Comparison of ENCODE assay signal across 22 cellular contexts in genomic region chr1:46368781-46369180, GRCh38. TPM values are rescaled to one million over a fixed set of nuclear protein-coding genes. Genes with fewer than 3 reads are reported as not detected.
A peak's percentile ranks its signal among the peaks of the same experiment; 100 is the strongest.
DNase-seq lines count a peak whose midpoint lies in the region; ATAC-seq and TF ChIP-seq lines count a peak whose summit lies in the region.
"Had no signal": no experiment of that assay in that cellular context is flagged by ENCODE, and none has a peak within 500 bp of the region (broad histone marks: within the 10 kb centered on the region; RNA-seq: fewer than 3 reads in every experiment).

No MANE protein-coding gene starts in this region.

- no peak overlapping the region for H2BK5ac ChIP-seq in trophoblast cell (ENCODE audit: low read depth, low read length, poor library complexity)

- H3K27me3 ChIP-seq in BLaER1 (no peaks in the 10 kb centered on the region), WERI-Rb-1 (ENCODE audit: insufficient read depth, low read depth, severe bottlenecking) (no peaks in the 10 kb centered on the region), trophoblast cell (ENCODE audit: insufficient read depth, low read length) (no peaks in the 10 kb centered on the region), gastrocnemius medialis (no peaks in the 10 kb centered on the region)
- H3K27me3 ChIP-seq: BE2C had no signal

- H4K20me1 ChIP-seq in BLaER1 = no peaks in the 10 kb centered on the region

- H3K4me3 Mint-ChIP-seq in natural killer cell treated with Interleukin-12 subunit alpha and Interleukin-12 subunit beta and Interleukin-15 and Interleukin-18, amount 100 ng/mL, for 72 hours = no peak overlapping the region
- H3K4me3 Mint-ChIP-seq: CD8-positive, alpha-beta T cell; HFFc6 had no signal

- H4K91ac ChIP-seq in trophoblast cell (ENCODE audit: low read depth, low read length) = no peak overlapping the region

- H3K4me3 ChIP-seq in BLaER1 = no peak overlapping the region
- no peak overlapping the region for H3K4me3 ChIP-seq in WERI-Rb-1 (ENCODE audit: low read depth, low read length)
- no peak overlapping the region for H3K4me3 ChIP-seq in trophoblast cell (ENCODE audit: low read depth, low read length)
- no peak overlapping the region for H3K4me3 ChIP-seq in gastrocnemius medialis

- H3K23ac ChIP-seq in trophoblast cell (ENCODE audit: low read length) = peak overlapping the region; percentile 67

- H3K27ac Mint-ChIP-seq in natural killer cell treated with Interleukin-12 subunit alpha and Interleukin-12 subunit beta and Interleukin-15 and Interleukin-18, amount 100 ng/mL, for 72 hours = no peak overlapping the region
- H3K27ac Mint-ChIP-seq: CD8-positive, alpha-beta T cell; HFFc6 had no signal

- peaks cover 53% of the 10 kb centered on the region for H3K36me3 ChIP-seq in BLaER1
- H3K36me3 ChIP-seq in WERI-Rb-1 = no peaks in the 10 kb centered on the region
- peaks cover 9 to 12% of the 10 kb centered on the region in 2 experiments for H3K36me3 ChIP-seq in trophoblast cell (ENCODE audit: control insufficient read depth in 1 of 2, insufficient read depth in 2 of 2, low read length in 2 of 2)
- peaks cover 0 to 25% of the 10 kb centered on the region in 2 donors for H3K36me3 ChIP-seq in gastrocnemius medialis
- H3K36me3 ChIP-seq: BE2C had no signal

- no peak overlapping the region for H3K18ac ChIP-seq in trophoblast cell (ENCODE audit: low read length)

- H3K79me1 ChIP-seq in trophoblast cell (ENCODE audit: low read length) = no peaks in the 10 kb centered on the region

- H4K8ac ChIP-seq in trophoblast cell (ENCODE audit: low read depth, low read length) = no peak overlapping the region

- H3K36me3 Mint-ChIP-seq in natural killer cell treated with Interleukin-12 subunit alpha and Interleukin-12 subunit beta and Interleukin-15 and Interleukin-18, amount 100 ng/mL, for 72 hours = peaks cover 18% of the 10 kb centered on the region

- H3K9ac ChIP-seq in BLaER1 = no peak overlapping the region
- H3K9ac ChIP-seq in trophoblast cell (ENCODE audit: low read length) = no peak overlapping the region

- H3K79me2 ChIP-seq in trophoblast cell (ENCODE audit: control insufficient read depth, insufficient read depth, low read length, poor library complexity) = no peaks in the 10 kb centered on the region

- H4K12ac ChIP-seq in trophoblast cell (ENCODE audit: low read depth, low read length) = no peak overlapping the region

- H2AK5ac ChIP-seq in trophoblast cell (ENCODE audit: low read length) = no peak overlapping the region

- no peak for TF ChIP-seq POLR2A in gastrocnemius medialis (IDR thresholded peaks at IDR 0.05)

- no peaks in the 10 kb centered on the region for H3K9me3 ChIP-seq in BLaER1
- no peaks in the 10 kb centered on the region for H3K9me3 ChIP-seq in WERI-Rb-1 (ENCODE audit: severe bottlenecking)
- no peaks in the 10 kb centered on the region for H3K9me3 ChIP-seq in trophoblast cell (ENCODE audit: insufficient read depth, low read depth, low read length)
- H3K9me3 ChIP-seq in gastrocnemius medialis = no peaks in the 10 kb centered on the region
- H3K9me3 ChIP-seq: BE2C had no signal

- H3K4ac ChIP-seq in trophoblast cell (ENCODE audit: low read depth, low read length) = no peak overlapping the region

- H2AFZ ChIP-seq in trophoblast cell (ENCODE audit: insufficient read depth, low read length, poor library complexity) = no peak overlapping the region

- no peak overlapping the region for H2BK12ac ChIP-seq in trophoblast cell (ENCODE audit: low read length)

- no peak overlapping the region for H3K14ac ChIP-seq in trophoblast cell (ENCODE audit: low read length)

- intact Hi-C loops in gastrocnemius medialis (cut with DNase I; ENCODE audit: low total_unique reads) = no loop called here

- no peaks in the 10 kb centered on the region for H3K27me3 Mint-ChIP-seq in natural killer cell treated with Interleukin-12 subunit alpha and Interleukin-12 subunit beta and Interleukin-15 and Interleukin-18, amount 100 ng/mL, for 72 hours

- peak; percentile 12 for DNase-seq in WERI-Rb-1
- DNase-seq in left kidney (ENCODE audit: low read depth, low spot score) = peak; percentile 60
- DNase-seq in trophoblast cell = no peak
- DNase-seq in natural killer cell treated with Interleukin-12 subunit alpha and Interleukin-12 subunit beta and Interleukin-15 and Interleukin-18, amount 100 ng/mL, for 72 hours (ENCODE audit: low spot score) = no peak
- DNase-seq in RPMI8226 = no peak
- no peak for DNase-seq in gastrocnemius medialis
- no peak for DNase-seq in globus pallidus (ENCODE audit: low spot score)
- DNase-seq: 8988T; BE2C; CD8-positive, alpha-beta T cell; DND-41; H7; HFFc6; KBM-7; NCI-H1694 treated with DMSO at 0.1 percent for 48 hours; NCI-H510A; NCI-H748 treated with DMSO at 0.1 percent for 48 hours; OCI-M1; SHP77 treated with DMSO at 0.1 percent for 48 hours had no signal

- H3K4me2 ChIP-seq in BLaER1 (peak overlapping the region; percentile 68), trophoblast cell (ENCODE audit: low read length) (no peak overlapping the region)

- no peak overlapping the region; the same call in 1 of the 2 replicates for H3K27ac ChIP-seq in BLaER1
- H3K27ac ChIP-seq in WERI-Rb-1 = peak overlapping the region; percentile 38
- H3K27ac ChIP-seq in trophoblast cell (ENCODE audit: low read depth, low read length) = no peak overlapping the region
- H3K27ac ChIP-seq in gastrocnemius medialis = no peak overlapping the region

- WGBS in trophoblast cell (ENCODE audit: extremely low coverage, insufficient coverage, insufficient read length) = no CpG with 5 or more reads among the region's 2 CpGs

- no peak for ATAC-seq in natural killer cell treated with Interleukin-12 subunit alpha and Interleukin-12 subunit beta and Interleukin-15 and Interleukin-18, amount 100 ng/mL, for 72 hours
- ATAC-seq in gastrocnemius medialis = no peak
- ATAC-seq: CD8-positive, alpha-beta T cell had no signal

- in situ Hi-C loops in gastrocnemius medialis (cut with MboI; ENCODE audit: low sequenced_read_pairs in 4 of 4) = no loop called here

- peaks cover 44% of the 10 kb centered on the region for H3K4me1 ChIP-seq in BLaER1
- no peaks in the 10 kb centered on the region for H3K4me1 ChIP-seq in trophoblast cell (ENCODE audit: control insufficient read depth in 1 of 2, insufficient read depth in 2 of 2, low read length in 2 of 2)
- no peaks in the 10 kb centered on the region for H3K4me1 ChIP-seq in gastrocnemius medialis
- H3K4me1 ChIP-seq: BE2C had no signal

- H3K9me3 Mint-ChIP-seq in natural killer cell treated with Interleukin-12 subunit alpha and Interleukin-12 subunit beta and Interleukin-15 and Interleukin-18, amount 100 ng/mL, for 72 hours = no peaks in the 10 kb centered on the region
- H3K9me3 Mint-ChIP-seq: CD8-positive, alpha-beta T cell; HFFc6 had no signal

- H2BK120ac ChIP-seq in trophoblast cell (ENCODE audit: insufficient read depth, low read length, poor library complexity) = no peak overlapping the region

- TF ChIP-seq CTCF in WERI-Rb-1 (IDR thresholded peaks at IDR 0.05; ENCODE audit: low read depth, low read length) (no peak), gastrocnemius medialis (IDR thresholded peaks at IDR 0.05 in 4 of 5, conservative IDR thresholded peaks at IDR 0.05 in 1 of 5) (no peak)

- H3K4me1 Mint-ChIP-seq in natural killer cell treated with Interleukin-12 subunit alpha and Interleukin-12 subunit beta and Interleukin-15 and Interleukin-18, amount 100 ng/mL, for 72 hours (ENCODE audit: low read depth in 2 of 2) = peaks cover 5 to 9% of the 10 kb centered on the region in 2 donors

RNA-seq across cellular contexts. Expression of gene FAAH, which starts 25.3 kb away (rescaled TPM):
- polyA plus RNA-seq in trophoblast cell (2013) = 2.6 and 2.7 TPM in 2 replicates
- 1 to 10 TPM; 4.1 to 6.6 TPM for total RNA-seq in natural killer cell treated with Interleukin-12 subunit alpha and Interleukin-12 subunit beta and Interleukin-15 and Interleukin-18, amount 100 ng/mL, for 72 hours
- total RNA-seq in gastrocnemius medialis = 10 to 100 TPM in 1 of 4 donors, 1 to 10 TPM in 3; 5.2 to 15.6 (median 7.3) TPM
- total RNA-seq: G401, RPMI7951 had no signal

RNA-seq across cellular contexts. Expression of gene NSUN4, which starts 28.2 kb away (rescaled TPM):
- 13.0 and 13.8 TPM in 2 replicates for polyA plus RNA-seq in trophoblast cell (2013)
- 10 to 100 TPM; 24.0 to 43.8 TPM for total RNA-seq in natural killer cell treated with Interleukin-12 subunit alpha and Interleukin-12 subunit beta and Interleukin-15 and Interleukin-18, amount 100 ng/mL, for 72 hours
- 10 to 100 TPM; 15.5 to 22.5 (median 20.8) TPM for total RNA-seq in gastrocnemius medialis

Comparison
In these comparisons a context has a peak if more than half of its experiments do, and no peak if none do; other contexts are left out.
1. DNase-seq: peak in WERI-Rb-1 (single experiment) and left kidney (single experiment); none in trophoblast cell (0 of 2), natural killer cell treated with Interleukin-12 subunit alpha and Interleukin-12 subunit beta and Interleukin-15 and Interleukin-18, amount 100 ng/mL, for 72 hours (single experiment), RPMI8226 (single experiment), gastrocnemius medialis (0 of 2) and globus pallidus (single experiment).